In genomic region chr21:31593161-31593560, GRCh38 we compare ENCODE assay signal across 17 cellular contexts.
"Had no signal": no experiment of that assay in that cellular context is flagged by ENCODE, and none has a peak within 500 bp of the region (broad histone marks: within the 10 kb centered on the region; RNA-seq: fewer than 3 reads in every experiment).

No MANE protein-coding gene starts in this region.

- H3K27me3 ChIP-seq: brain microvascular endothelial cell, ovary had no signal

- H3K27ac ChIP-seq: brain microvascular endothelial cell, ovary, thoracic aorta had no signal

- H3K9me3 ChIP-seq: mucosa of descending colon, ovary, thoracic aorta had no signal

- H3K4me3 ChIP-seq: mucosa of descending colon, ovary, thoracic aorta had no signal

- H3K36me3 ChIP-seq: brain microvascular endothelial cell, ovary, thoracic aorta had no signal

- DNase-seq: activated CD4-positive, CD25-positive, alpha-beta regulatory T cell; activated effector memory CD4-positive, alpha-beta T cell treated with Interleukin-2 at 50 U/mL for 16 hours; activated T-cell treated with anti-CD3 and anti-CD28 coated beads, Interleukin-2, amount 50 U/mL, for 24 hours; brain microvascular endothelial cell; cerebellar nuclear complex; left colon; mammary epithelial cell; mucosa of descending colon; naive thymus-derived CD8-positive, alpha-beta T cell; ovary; stimulated activated CD4-positive, alpha-beta T cell treated with anti-CD3 and anti-CD28 coated beads, Interleukin-4, amount 100 ng/mL, for 1 hour; T-helper 2 cell had no signal

- H3K9me3 Mint-ChIP-seq: activated naive CD4-positive, alpha-beta T cell treated with anti-CD3 and anti-CD28 coated beads, Interleukin-2, amount 50 U/mL, for 24 hours; activated T-cell treated with anti-CD3 and anti-CD28 coated beads, Interleukin-2, amount 50 U/mL, for 24 hours; dendritic cell treated with granulocyte-macrophage colony-stimulating factor and Interleukin-4, amounts not matched to agents 40 ng/mL and 50 ng/mL, for 4 days; naive thymus-derived CD8-positive, alpha-beta T cell; stimulated activated naive CD8-positive, alpha-beta T cell treated with anti-CD3 and anti-CD28 coated beads, Interleukin-15, Interleukin-2, amounts not matched to agents 100 ng/mL and 50 ng/mL, for 24 hours had no signal

- H3K27me3 Mint-ChIP-seq: activated naive CD4-positive, alpha-beta T cell treated with anti-CD3 and anti-CD28 coated beads, Interleukin-2, amount 50 U/mL, for 24 hours; activated T-cell treated with anti-CD3 and anti-CD28 coated beads, Interleukin-2, amount 50 U/mL, for 24 hours; naive thymus-derived CD8-positive, alpha-beta T cell; stimulated activated naive CD8-positive, alpha-beta T cell treated with anti-CD3 and anti-CD28 coated beads, Interleukin-15, Interleukin-2, amounts not matched to agents 100 ng/mL and 50 ng/mL, for 24 hours had no signal

- H3K4me3 Mint-ChIP-seq: activated naive CD4-positive, alpha-beta T cell treated with anti-CD3 and anti-CD28 coated beads, Interleukin-2, amount 50 U/mL, for 24 hours; activated T-cell treated with anti-CD3 and anti-CD28 coated beads, Interleukin-2, amount 50 U/mL, for 24 hours; dendritic cell treated with granulocyte-macrophage colony-stimulating factor and Interleukin-4, amounts not matched to agents 40 ng/mL and 50 ng/mL, for 4 days; naive thymus-derived CD8-positive, alpha-beta T cell; stimulated activated naive CD8-positive, alpha-beta T cell treated with anti-CD3 and anti-CD28 coated beads, Interleukin-15, Interleukin-2, amounts not matched to agents 100 ng/mL and 50 ng/mL, for 24 hours had no signal

- H3K4me1 Mint-ChIP-seq: activated naive CD4-positive, alpha-beta T cell treated with anti-CD3 and anti-CD28 coated beads, Interleukin-2, amount 50 U/mL, for 24 hours had no signal

- H3K36me3 Mint-ChIP-seq: activated naive CD4-positive, alpha-beta T cell treated with anti-CD3 and anti-CD28 coated beads, Interleukin-2, amount 50 U/mL, for 24 hours; naive thymus-derived CD8-positive, alpha-beta T cell had no signal

- ATAC-seq: esophagus mucosa; left colon; mucosa of descending colon; naive thymus-derived CD8-positive, alpha-beta T cell had no signal

- H3K27ac Mint-ChIP-seq: activated naive CD4-positive, alpha-beta T cell treated with anti-CD3 and anti-CD28 coated beads, Interleukin-2, amount 50 U/mL, for 24 hours; activated T-cell treated with anti-CD3 and anti-CD28 coated beads, Interleukin-2, amount 50 U/mL, for 24 hours; dendritic cell treated with granulocyte-macrophage colony-stimulating factor and Interleukin-4, amounts not matched to agents 40 ng/mL and 50 ng/mL, for 4 days; naive thymus-derived CD8-positive, alpha-beta T cell; stimulated activated naive CD8-positive, alpha-beta T cell treated with anti-CD3 and anti-CD28 coated beads, Interleukin-15, Interleukin-2, amounts not matched to agents 100 ng/mL and 50 ng/mL, for 24 hours had no signal
